1 cellular context compared by ENCODE assay signal in the genomic region with DNA sequence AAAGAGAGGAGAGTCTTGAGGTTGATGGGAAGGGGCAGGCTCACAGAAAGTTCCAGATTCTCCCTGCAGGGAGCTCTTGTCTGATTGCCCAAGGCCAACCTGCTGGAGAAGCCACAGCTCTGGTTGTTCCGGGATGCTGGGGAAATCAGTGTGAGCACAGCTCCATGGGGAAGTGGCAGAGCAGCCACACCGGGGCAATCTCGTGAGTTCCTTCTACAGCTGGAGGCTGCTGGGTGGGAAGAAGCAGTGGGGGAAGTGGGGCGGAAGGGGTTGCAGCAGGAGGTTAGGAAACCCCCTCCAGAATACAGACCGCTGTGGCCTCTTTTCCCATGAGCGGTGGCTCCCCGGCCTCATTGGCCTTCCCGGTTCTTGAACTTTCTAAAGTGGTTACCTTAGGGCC.
TF ChIP-seq lines count a peak whose summit lies in the region.

No MANE protein-coding gene starts in this region.

TF ChIP-seq in GM23338, 12 proteins besides CTCF, POLR2A, EP300 and RAD21 (continued from another document):
- TF ChIP-seq ZNF462 (CRISPR knock-in tag; IDR thresholded peaks at IDR 0.05) (no peak), JUNB (IDR thresholded peaks at IDR 0.05; ENCODE audit: unreplicated experiment) (no peak), EZH2 (IDR thresholded peaks at IDR 0.05; ENCODE audit: low read depth, unreplicated experiment) (no peak), ETS1 (IDR thresholded peaks at IDR 0.05) (no peak), STAT1 (IDR thresholded peaks at IDR 0.05; ENCODE audit: unreplicated experiment) (no peak), CREB1 (CRISPR knock-in tag; IDR thresholded peaks at IDR 0.05; ENCODE audit: low read depth) (no peak)
- TF ChIP-seq, protein P1, sequence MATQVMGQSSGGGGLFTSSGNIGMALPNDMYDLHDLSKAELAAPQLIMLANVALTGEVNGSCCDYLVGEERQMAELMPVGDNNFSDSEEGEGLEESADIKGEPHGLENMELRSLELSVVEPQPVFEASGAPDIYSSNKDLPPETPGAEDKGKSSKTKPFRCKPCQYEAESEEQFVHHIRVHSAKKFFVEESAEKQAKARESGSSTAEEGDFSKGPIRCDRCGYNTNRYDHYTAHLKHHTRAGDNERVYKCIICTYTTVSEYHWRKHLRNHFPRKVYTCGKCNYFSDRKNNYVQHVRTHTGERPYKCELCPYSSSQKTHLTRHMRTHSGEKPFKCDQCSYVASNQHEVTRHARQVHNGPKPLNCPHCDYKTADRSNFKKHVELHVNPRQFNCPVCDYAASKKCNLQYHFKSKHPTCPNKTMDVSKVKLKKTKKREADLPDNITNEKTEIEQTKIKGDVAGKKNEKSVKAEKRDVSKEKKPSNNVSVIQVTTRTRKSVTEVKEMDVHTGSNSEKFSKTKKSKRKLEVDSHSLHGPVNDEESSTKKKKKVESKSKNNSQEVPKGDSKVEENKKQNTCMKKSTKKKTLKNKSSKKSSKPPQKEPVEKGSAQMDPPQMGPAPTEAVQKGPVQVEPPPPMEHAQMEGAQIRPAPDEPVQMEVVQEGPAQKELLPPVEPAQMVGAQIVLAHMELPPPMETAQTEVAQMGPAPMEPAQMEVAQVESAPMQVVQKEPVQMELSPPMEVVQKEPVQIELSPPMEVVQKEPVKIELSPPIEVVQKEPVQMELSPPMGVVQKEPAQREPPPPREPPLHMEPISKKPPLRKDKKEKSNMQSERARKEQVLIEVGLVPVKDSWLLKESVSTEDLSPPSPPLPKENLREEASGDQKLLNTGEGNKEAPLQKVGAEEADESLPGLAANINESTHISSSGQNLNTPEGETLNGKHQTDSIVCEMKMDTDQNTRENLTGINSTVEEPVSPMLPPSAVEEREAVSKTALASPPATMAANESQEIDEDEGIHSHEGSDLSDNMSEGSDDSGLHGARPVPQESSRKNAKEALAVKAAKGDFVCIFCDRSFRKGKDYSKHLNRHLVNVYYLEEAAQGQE (IDR thresholded peaks at IDR 0.05; ENCODE audit: unreplicated experiment), result no peak
